ENCODE assay signal across 1 cellular context in genomic region chr16:72850021-72850420, GRCh38.
TF ChIP-seq lines count a peak whose summit lies in the region.

No MANE protein-coding gene starts in this region.

TF ChIP-seq in HEK293, 187 proteins besides CTCF, POLR2A, EP300 and RAD21 (continued from another document):
- TF ChIP-seq BCL6B (tag by site-specific recombination; IDR thresholded peaks at IDR 0.05) = no peak
- TF ChIP-seq ZNF426 (tag by site-specific recombination; IDR thresholded peaks at IDR 0.05) = no peak
- TF ChIP-seq BCL11B (tag by site-specific recombination; IDR thresholded peaks at IDR 0.05; ENCODE audit: low read depth) = no peak
- TF ChIP-seq KLF9 (tag by site-specific recombination; IDR thresholded peaks at IDR 0.05; ENCODE audit: low read depth) = peak; percentile 74
- TF ChIP-seq ZNF830 (tag by site-specific recombination; IDR thresholded peaks at IDR 0.05; ENCODE audit: low read depth) = no peak
- TF ChIP-seq EGR2 (tag by site-specific recombination; IDR thresholded peaks at IDR 0.05; ENCODE audit: low read depth) = peak; percentile 86
- no peak for TF ChIP-seq KLF16 (tag by site-specific recombination; IDR thresholded peaks at IDR 0.05)
- no peak for TF ChIP-seq ZNF792 (tag by site-specific recombination; IDR thresholded peaks at IDR 0.05)
- no peak for TF ChIP-seq ZBTB49 (tag by site-specific recombination; IDR thresholded peaks at IDR 0.05; ENCODE audit: low read depth)
- TF ChIP-seq ZNF311 (tag by site-specific recombination; IDR thresholded peaks at IDR 0.05; ENCODE audit: borderline replicate concordance) = no peak
- TF ChIP-seq ZNF335 (tag by site-specific recombination; conservative IDR thresholded peaks at IDR 0.05) = no peak
- TF ChIP-seq KLF8 (tag by site-specific recombination; IDR thresholded peaks at IDR 0.05) = no peak
- no peak for TF ChIP-seq INSM2 (tag by site-specific recombination; IDR thresholded peaks at IDR 0.05)
- no peak for TF ChIP-seq ZSCAN5A (tag by site-specific recombination; IDR thresholded peaks at IDR 0.05)
- TF ChIP-seq ZNF488 (tag by site-specific recombination; IDR thresholded peaks at IDR 0.05) = no peak
- no peak for TF ChIP-seq ZNF221 (tag by site-specific recombination; IDR thresholded peaks at IDR 0.05; ENCODE audit: borderline replicate concordance)
- no peak for TF ChIP-seq ZNF629 (tag by site-specific recombination; IDR thresholded peaks at IDR 0.05)
- no peak for TF ChIP-seq MZF1 (tag by site-specific recombination; IDR thresholded peaks at IDR 0.05; ENCODE audit: borderline replicate concordance)
- TF ChIP-seq ZNF423 (tag by site-specific recombination; IDR thresholded peaks at IDR 0.05) = no peak
- no peak for TF ChIP-seq REPIN1 (tag by site-specific recombination; IDR thresholded peaks at IDR 0.05; ENCODE audit: low read depth)
TF ChIP-seq in HEK293: peak in this region for 3.
